Comparison of ENCODE assay signal across 8 cellular contexts in genomic region chr5:119275873-119276214, GRCh38.
DNase-seq lines count a peak whose midpoint lies in the region; ATAC-seq lines count a peak whose summit lies in the region.

No MANE protein-coding gene starts in this region.

- DNase-seq in stimulated activated naive CD4-positive, alpha-beta T cell treated with Interleukin-2 at 50 U/mL for 16 hours (lab: John Stamatoyannopoulos, UW), result peak; percentile 53
- no peak for DNase-seq in stimulated activated naive CD4-positive, alpha-beta T cell (lab: John Stamatoyannopoulos, UW)
- DNase-seq in activated CD4-positive, alpha-beta memory T cell treated with anti-CD3 and anti-CD28 coated beads, Interleukin-2, amount 10 ng/mL, durations not matched to agents 7 days and 5 days, result no peak
- DNase-seq in stimulated activated naive CD8-positive, alpha-beta T cell treated with anti-CD3 and anti-CD28 coated beads, Interleukin-15, Interleukin-2, amounts not matched to agents 100 U/mL and 50 U/mL, for 24 hours, result peak; percentile 59
- DNase-seq in stimulated activated CD8-positive, alpha-beta memory T cell treated with anti-CD3 and anti-CD28 coated beads, Interleukin-4, amount 100 ng/mL, for 48 hours, result no peak
- no peak for DNase-seq in cerebellum (ENCODE audit: low spot score)
- DNase-seq in NCI-H1417 (lab: John Stamatoyannopoulos, UW), result no peak

- POLR2A ChIA-PET in activated CD4-positive, alpha-beta memory T cell treated with anti-CD3 and anti-CD28 coated beads, Interleukin-2, amount 10 ng/mL, durations not matched to agents 7 days and 5 days (lab: Charles Lee), result interaction anchor here (8.4 to 14.5 kb wide), 3 partner anchors 13 to 59 kb away, joined by 128 to 391 read pairs (median 270); no protein-coding TSS in a partner anchor

- peaks cover 50% of the 10 kb centered on the region for H3K36me3 Mint-ChIP-seq in activated CD4-positive, alpha-beta memory T cell treated with anti-CD3 and anti-CD28 coated beads, Interleukin-2, amount 10 ng/mL, durations not matched to agents 7 days and 5 days (ENCODE audit: low read depth)

- H3K27ac Mint-ChIP-seq in activated CD4-positive, alpha-beta memory T cell treated with anti-CD3 and anti-CD28 coated beads, Interleukin-2, amount 10 ng/mL, durations not matched to agents 7 days and 5 days, result peak overlapping the region; percentile 89

- ATAC-seq in HG03280 (IDR thresholded peaks at IDR 0.05; ENCODE audit: unreplicated experiment), result peak; percentile 69
- ATAC-seq in stimulated activated naive CD8-positive, alpha-beta T cell treated with anti-CD3 and anti-CD28 coated beads, Interleukin-15, Interleukin-2, amounts not matched to agents 100 U/mL and 50 U/mL, for 24 hours, result peak; percentile 62

- no peaks in the 10 kb centered on the region for H3K9me3 Mint-ChIP-seq in activated CD4-positive, alpha-beta memory T cell treated with anti-CD3 and anti-CD28 coated beads, Interleukin-2, amount 10 ng/mL, durations not matched to agents 7 days and 5 days

- no peak overlapping the region for H3K4me3 Mint-ChIP-seq in activated CD4-positive, alpha-beta memory T cell treated with anti-CD3 and anti-CD28 coated beads, Interleukin-2, amount 10 ng/mL, durations not matched to agents 7 days and 5 days

- no peaks in the 10 kb centered on the region for H3K27me3 Mint-ChIP-seq in activated CD4-positive, alpha-beta memory T cell treated with anti-CD3 and anti-CD28 coated beads, Interleukin-2, amount 10 ng/mL, durations not matched to agents 7 days and 5 days

- peaks cover 96% of the 10 kb centered on the region for H3K4me1 Mint-ChIP-seq in activated CD4-positive, alpha-beta memory T cell treated with anti-CD3 and anti-CD28 coated beads, Interleukin-2, amount 10 ng/mL, durations not matched to agents 7 days and 5 days

- CTCF ChIA-PET in activated CD4-positive, alpha-beta memory T cell treated with anti-CD3 and anti-CD28 coated beads, Interleukin-2, amount 10 ng/mL, durations not matched to agents 7 days and 5 days (lab: Charles Lee), result no interaction called here

Comparison
In these comparisons a context has a peak if more than half of its experiments do, and no peak if none do; other contexts are left out.
1. DNase-seq: peak in stimulated activated naive CD4-positive, alpha-beta T cell treated with Interleukin-2 at 50 U/mL for 16 hours (single experiment) and stimulated activated naive CD8-positive, alpha-beta T cell treated with anti-CD3 and anti-CD28 coated beads, Interleukin-15, Interleukin-2, amounts not matched to agents 100 U/mL and 50 U/mL, for 24 hours (single experiment); none in stimulated activated naive CD4-positive, alpha-beta T cell (0 of 6), activated CD4-positive, alpha-beta memory T cell treated with anti-CD3 and anti-CD28 coated beads, Interleukin-2, amount 10 ng/mL, durations not matched to agents 7 days and 5 days (single experiment), stimulated activated CD8-positive, alpha-beta memory T cell treated with anti-CD3 and anti-CD28 coated beads, Interleukin-4, amount 100 ng/mL, for 48 hours (single experiment), cerebellum (single experiment) and NCI-H1417 (0 of 3).